In the genomic region with DNA sequence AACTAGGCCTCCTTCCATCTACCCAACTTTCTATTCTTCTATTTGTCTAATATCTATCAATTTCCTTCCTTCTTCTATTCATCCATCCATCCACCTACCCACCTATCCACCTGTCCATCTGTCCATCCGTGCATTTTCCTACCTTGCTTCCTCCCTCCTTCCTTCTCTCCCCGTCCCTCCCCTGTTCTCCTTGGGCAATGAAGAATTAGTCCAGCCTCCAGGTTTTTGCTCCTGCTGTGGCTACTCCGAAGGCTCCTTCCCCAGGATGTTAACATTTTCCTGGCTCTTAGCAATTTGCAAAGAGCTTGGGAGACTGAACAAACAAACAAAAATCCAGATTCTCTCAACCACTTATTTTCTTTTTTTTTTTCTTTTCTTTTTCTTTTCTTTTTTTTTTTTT, we compare ENCODE assay signal across 15 cellular contexts.
DNase-seq lines count a peak whose midpoint lies in the region; ATAC-seq lines count a peak whose summit lies in the region.
"Had no signal": no experiment of that assay in that cellular context is flagged by ENCODE, and none has a peak within 500 bp of the region (broad histone marks: within the 10 kb centered on the region; RNA-seq: fewer than 3 reads in every experiment).

No MANE protein-coding gene starts in this region.

- H3K27ac ChIP-seq in GM23248 = peak overlapping the region; percentile 46
- H3K27ac ChIP-seq: left lung, PC-9 had no signal

- H3K27me3 ChIP-seq in GM23248 (replicated peaks; ENCODE audit: insufficient read depth) = no peaks in the 10 kb centered on the region
- H3K27me3 ChIP-seq: hepatocyte, left lung had no signal

- H3K9me2 ChIP-seq in GM23248 (ENCODE audit: insufficient read depth) = no peaks in the 10 kb centered on the region

- no peaks in the 10 kb centered on the region for H3K79me2 ChIP-seq in GM23248 (ENCODE audit: insufficient read depth)
- H3K79me2 ChIP-seq: hepatocyte had no signal

- H3K4me1 ChIP-seq in GM23248 (ENCODE audit: insufficient read depth) = peaks cover 36% of the 10 kb centered on the region
- H3K4me1 ChIP-seq: left lung had no signal

- H3K36me3 ChIP-seq in GM23248 (ENCODE audit: low read depth) = no peaks in the 10 kb centered on the region
- H3K36me3 ChIP-seq: left lung had no signal

- peak overlapping the region; percentile 20; the same call in 1 of the 2 replicates for H2AFZ ChIP-seq in GM23248
- H2AFZ ChIP-seq: hepatocyte, PC-9 had no signal

- H4K20me1 ChIP-seq in GM23248 (ENCODE audit: insufficient read depth) = no peaks in the 10 kb centered on the region

- peak; percentile 64 for ATAC-seq in Right ventricle myocardium superior (ENCODE audit: poor library complexity)
- ATAC-seq: left lung had no signal

- H3K4me3 ChIP-seq in GM23248 (no peak overlapping the region), skeletal muscle cell (ENCODE audit: low read depth, low read length) (no peak overlapping the region)
- H3K4me3 ChIP-seq: hepatocyte, left lung, PC-9 had no signal

- in situ Hi-C loops in GM23248 (cut with MboI) = no loop called here

- DNase-seq in GM23248 (peak; percentile 30), astrocyte of the hippocampus (ENCODE audit: low read depth, low spot score) (peak; percentile 81), Right ventricle myocardium superior (no peak), skeletal muscle cell (ENCODE audit: low read depth) (peak; percentile 19), NCI-H82 (lab: John Stamatoyannopoulos, UW) (no peak), activated gamma-delta T cell treated with Interleukin-2 at 50 U/mL for 16 hours (no peak), NCI-H345 (lab: John Stamatoyannopoulos, UW) (no peak), SKM-1 (lab: John Stamatoyannopoulos, UW; ENCODE audit: unreplicated experiment) (no peak)
- DNase-seq: activated T-cell treated with anti-CD3 and anti-CD28 coated beads for 4 hours, AML-193, DMS153, left lung, NCI-H1092, PC-9 had no signal

- H3K9me3 ChIP-seq in GM23248 (ENCODE audit: low read depth) = no peaks in the 10 kb centered on the region
- H3K9me3 ChIP-seq: left lung had no signal

- WGBS in GM23248 (ENCODE audit: low coverage in 1 of 2, low lambda C conversion rate in 2 of 2, missing lambda C conversion rate in 2 of 2), 2 experiments = 35 to 44% methylated on average over 3 of the region's 3 CpGs

- peaks cover 13% of the 10 kb centered on the region; the same call in 1 of the 2 replicates for H3F3A ChIP-seq in GM23248 (ENCODE audit: insufficient read depth)

- intact Hi-C loops in Right ventricle myocardium superior (cut with DNase I) = no loop called here

- peak overlapping the region; percentile 15 for H3K4me2 ChIP-seq in GM23248 (ENCODE audit: unreplicated experiment)
- H3K4me2 ChIP-seq: hepatocyte, PC-9 had no signal

- H3K9ac ChIP-seq in GM23248 = no peak overlapping the region

Comparison
In these comparisons a context has a peak if more than half of its experiments do, and no peak if none do; other contexts are left out.
1. DNase-seq: peak in GM23248 (single experiment), astrocyte of the hippocampus (single experiment) and skeletal muscle cell (single experiment); none in Right ventricle myocardium superior (single experiment), NCI-H82 (single experiment), activated gamma-delta T cell treated with Interleukin-2 at 50 U/mL for 16 hours (single experiment), NCI-H345 (single experiment) and SKM-1 (single experiment).